Comparison of ENCODE assay signal across 18 cellular contexts in genomic region chr3:116001063-116001765, GRCh38.
DNase-seq lines count a peak whose midpoint lies in the region; ATAC-seq and TF ChIP-seq lines count a peak whose summit lies in the region.
"Had no signal": no experiment of that assay in that cellular context is flagged by ENCODE, and none has a peak within 500 bp of the region (broad histone marks: within the 10 kb centered on the region; RNA-seq: fewer than 3 reads in every experiment).

No MANE protein-coding gene starts in this region.

- H3K9ac ChIP-seq in GM23248 (peak overlapping the region; percentile 42), fibroblast of lung (ENCODE audit: insufficient read depth, low read length) (no peak overlapping the region)

- DNase-seq in GM23248 (peak; percentile 57), SJSA1 (ENCODE audit: low read depth in 1 of 2, low spot score in 2 of 2) (peak in 1 of 2 experiments; percentile 2), fibroblast of lung (ENCODE audit: low read depth in 2 of 2) (peak; percentile 17 to 61), renal cortical epithelial cell (ENCODE audit: low read depth) (peak; percentile 23), ascending aorta (ENCODE audit: low spot score in 2 of 2) (no peak), left lung (no peak)
- no peak for DNase-seq in activated CD4-positive, alpha-beta T cell treated with anti-CD3 and anti-CD28 coated beads for 1 hour
- DNase-seq: activated CD4-positive, alpha-beta T cell treated with anti-CD3 and anti-CD28 coated beads for 36 hours; activated CD8-positive, alpha-beta memory T cell treated with anti-CD3 and anti-CD28 coated beads, Interleukin-2, amount 50 U/mL, for 48 hours; activated naive CD4-positive, alpha-beta T cell; CD4-positive, CD25-positive, alpha-beta regulatory T cell; Kasumi-1; left ventricle myocardium inferior; NCI-H1436; pancreas; small intestine; thyroid gland had no signal

- H4K20me1 ChIP-seq in GM23248 (ENCODE audit: insufficient read depth) = no peaks in the 10 kb centered on the region
- no peaks in the 10 kb centered on the region for H4K20me1 ChIP-seq in fibroblast of lung (ENCODE audit: control insufficient read depth, extremely low read depth, insufficient read depth, low read length)

- peak overlapping the region; percentile 73 for H3K27ac ChIP-seq in GM23248
- H3K27ac ChIP-seq in SJSA1 = peak overlapping the region; percentile 44; the same call in 1 of the 2 replicates
- no peak overlapping the region for H3K27ac ChIP-seq in fibroblast of lung (ENCODE audit: insufficient read depth, low read length)
- H3K27ac ChIP-seq in ascending aorta = no peak overlapping the region
- H3K27ac ChIP-seq in left lung = peak overlapping the region in 1 of 2 donors; percentile 14
- H3K27ac ChIP-seq: left ventricle myocardium inferior, pancreas, thyroid gland had no signal

- H3F3A ChIP-seq in GM23248 (ENCODE audit: insufficient read depth) = peaks cover 42% of the 10 kb centered on the region

- H3K4me1 ChIP-seq in GM23248 (ENCODE audit: insufficient read depth) (peaks cover 51% of the 10 kb centered on the region), SJSA1 (replicated peaks) (peaks cover 40% of the 10 kb centered on the region), fibroblast of lung (ENCODE audit: control insufficient read depth, extremely low read depth, insufficient read depth, low read length) (peaks cover 16% of the 10 kb centered on the region), ascending aorta (no peaks in the 10 kb centered on the region), left lung (no peaks in the 10 kb centered on the region)
- H3K4me1 ChIP-seq: pancreas, thyroid gland had no signal

- ATAC-seq in left lung = no peak
- ATAC-seq: activated CD4-positive, alpha-beta T cell treated with anti-CD3 and anti-CD28 coated beads for 36 hours; GM23338 had no signal

- TF ChIP-seq CTCF in fibroblast of lung (conservative IDR thresholded peaks at IDR 0.05 in 1 of 2, IDR thresholded peaks at IDR 0.05 in 1 of 2; ENCODE audit: low read depth in 1 of 2, low read length in 2 of 2) = no peak
- TF ChIP-seq CTCF in ascending aorta (IDR thresholded peaks at IDR 0.05) = no peak
- TF ChIP-seq CTCF in left lung (IDR thresholded peaks at IDR 0.05) = no peak

- 50 to 53% methylated on average over 4 of the region's 4 CpGs for WGBS in GM23248 (ENCODE audit: low coverage in 1 of 2, low lambda C conversion rate in 2 of 2, missing lambda C conversion rate in 2 of 2), 2 experiments

- 0 out of 2 replicates have a peak, but pooled peaks cover 3% of the 10 kb centered on the region for H3K9me2 ChIP-seq in GM23248 (ENCODE audit: insufficient read depth)

- no peak overlapping the region for H3K4me3 ChIP-seq in GM23248
- H3K4me3 ChIP-seq in SJSA1 = no peak overlapping the region
- no peak overlapping the region for H3K4me3 ChIP-seq in fibroblast of lung (replicated peaks in 1 of 4; ENCODE audit: control extremely low read depth in 1 of 4, insufficient read depth in 1 of 4, low read depth in 3 of 4, low read length in 4 of 4)
- H3K4me3 ChIP-seq in ascending aorta = no peak overlapping the region
- no peak overlapping the region for H3K4me3 ChIP-seq in left lung
- H3K4me3 ChIP-seq: GM23338, left ventricle myocardium inferior, pancreas, thyroid gland had no signal

- H3K36me3 ChIP-seq in GM23248 (ENCODE audit: low read depth) (no peaks in the 10 kb centered on the region), SJSA1 (no peaks in the 10 kb centered on the region), fibroblast of lung (ENCODE audit: control insufficient read depth, insufficient read depth, low read length) (no peaks in the 10 kb centered on the region), ascending aorta (no peaks in the 10 kb centered on the region), left lung (no peaks in the 10 kb centered on the region)
- H3K36me3 ChIP-seq: left ventricle myocardium inferior, pancreas, thyroid gland had no signal

- H3K9me3 ChIP-seq in GM23248 (ENCODE audit: low read depth) (no peaks in the 10 kb centered on the region), SJSA1 (replicated peaks) (no peaks in the 10 kb centered on the region), fibroblast of lung (ENCODE audit: control insufficient read depth, insufficient read depth, low read depth, low read length) (no peaks in the 10 kb centered on the region), ascending aorta (no peaks in the 10 kb centered on the region), left lung (no peaks in the 10 kb centered on the region)
- H3K9me3 ChIP-seq: left ventricle myocardium inferior, pancreas, thyroid gland had no signal

- 0 out of 2 replicates have a peak overlapping the region, but pooled peaks have one; percentile 2 for H2AFZ ChIP-seq in GM23248
- no peak overlapping the region for H2AFZ ChIP-seq in fibroblast of lung (ENCODE audit: low read length)
- H2AFZ ChIP-seq: GM23338 had no signal

- H3K79me2 ChIP-seq in GM23248 (ENCODE audit: insufficient read depth) (no peaks in the 10 kb centered on the region), fibroblast of lung (ENCODE audit: control insufficient read depth, insufficient read depth, low read length) (no peaks in the 10 kb centered on the region)

- H3K4me2 ChIP-seq in GM23248 (ENCODE audit: unreplicated experiment) (peak overlapping the region; percentile 56), fibroblast of lung (ENCODE audit: extremely low read depth, insufficient read depth, low read length) (no peak overlapping the region)
- H3K4me2 ChIP-seq: GM23338 had no signal

- in situ Hi-C loops in GM23248 (cut with MboI) = no loop called here

- intact Hi-C loops in ascending aorta (cut with DNase I) = no loop called here
- intact Hi-C loops in left lung (cut with DNase I) = no loop called here

- no peaks in the 10 kb centered on the region for H3K27me3 ChIP-seq in GM23248 (replicated peaks; ENCODE audit: insufficient read depth)
- H3K27me3 ChIP-seq in SJSA1 (replicated peaks) = no peaks in the 10 kb centered on the region
- H3K27me3 ChIP-seq in fibroblast of lung (ENCODE audit: control insufficient read depth, insufficient read depth, low read length) = no peaks in the 10 kb centered on the region
- no peaks in the 10 kb centered on the region for H3K27me3 ChIP-seq in ascending aorta
- no peaks in the 10 kb centered on the region for H3K27me3 ChIP-seq in left lung
- H3K27me3 ChIP-seq: pancreas, thyroid gland had no signal

Comparison
In these comparisons a context has a peak if more than half of its experiments do, and no peak if none do; other contexts are left out.
1. DNase-seq: peak in GM23248 (single experiment), fibroblast of lung (2 of 2) and renal cortical epithelial cell (single experiment); none in ascending aorta (0 of 2), activated CD4-positive, alpha-beta T cell treated with anti-CD3 and anti-CD28 coated beads for 1 hour (single experiment) and left lung (0 of 2).
2. H3K27ac ChIP-seq: peak in GM23248 (single experiment) and SJSA1 (single experiment); none in fibroblast of lung (single experiment) and ascending aorta (0 of 2).